ENCODE assay signal across 16 cellular contexts in the genomic region with DNA sequence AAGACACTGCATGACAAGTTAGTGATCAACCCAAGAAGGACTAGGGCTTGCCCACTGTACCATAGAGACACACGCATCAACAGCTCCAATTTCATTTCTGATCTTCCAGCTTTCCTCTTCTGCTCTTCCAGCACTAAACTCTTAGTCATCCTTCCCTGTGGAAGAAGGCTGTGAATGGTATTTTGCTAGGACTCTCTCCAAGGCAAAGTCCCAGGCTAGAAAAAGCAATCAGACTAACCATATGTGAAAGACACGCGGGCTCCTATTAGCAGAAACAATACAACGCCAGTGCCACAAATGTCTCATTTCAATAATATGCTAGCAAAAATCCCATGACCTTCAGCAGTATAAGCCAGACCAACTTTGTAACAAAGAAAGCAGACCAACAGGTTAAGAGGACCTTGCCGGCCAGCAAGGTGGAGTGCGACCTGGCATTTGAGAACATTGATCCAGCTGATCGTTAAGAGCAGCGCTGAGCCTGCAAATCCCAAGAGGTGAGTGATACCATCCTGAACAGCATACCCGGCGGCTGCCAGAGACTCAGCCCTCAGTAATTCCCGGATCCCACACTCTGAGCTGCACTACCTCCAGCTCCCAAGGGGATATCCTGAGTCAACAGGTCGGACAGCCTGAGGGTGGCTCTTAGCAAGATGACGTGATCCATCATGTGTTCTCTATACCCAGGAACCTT.
DNase-seq lines count a peak whose midpoint lies in the region; ATAC-seq and TF ChIP-seq lines count a peak whose summit lies in the region.
"Had no signal": no experiment of that assay in that cellular context is flagged by ENCODE, and none has a peak within 500 bp of the region (broad histone marks: within the 10 kb centered on the region; RNA-seq: fewer than 3 reads in every experiment).

No MANE protein-coding gene starts in this region.

- peak; percentile 34 for ATAC-seq in foreskin keratinocyte

- H3K27me3 Mint-ChIP-seq in activated CD4-positive, alpha-beta memory T cell treated with anti-CD3 and anti-CD28 coated beads for 36 hours: no peaks in the 10 kb centered on the region
- H3K27me3 Mint-ChIP-seq: memory B cell had no signal

- H3K4me1 Mint-ChIP-seq in activated CD4-positive, alpha-beta memory T cell treated with anti-CD3 and anti-CD28 coated beads for 36 hours (ENCODE audit: low read depth): peaks cover 52% of the 10 kb centered on the region
- H3K4me1 Mint-ChIP-seq: CD14-positive monocyte had no signal

- CTCF ChIA-PET in activated CD4-positive, alpha-beta memory T cell treated with anti-CD3 and anti-CD28 coated beads for 36 hours (lab: Charles Lee): no interaction called here

- H3K36me3 Mint-ChIP-seq in activated CD4-positive, alpha-beta memory T cell treated with anti-CD3 and anti-CD28 coated beads for 36 hours: peaks cover 20% of the 10 kb centered on the region

- no peaks in the 10 kb centered on the region for H3K9me3 Mint-ChIP-seq in activated CD4-positive, alpha-beta memory T cell treated with anti-CD3 and anti-CD28 coated beads for 36 hours
- H3K9me3 Mint-ChIP-seq: CD14-positive monocyte, memory B cell had no signal

- peak; percentile 57 for DNase-seq in AG09319 (ENCODE audit: extremely low read depth, low read depth)
- DNase-seq in G401 (ENCODE audit: low spot score): peak; percentile 61
- peak; percentile 38 to 79 for DNase-seq in ascending aorta (ENCODE audit: low spot score in 2 of 2)
- no peak for DNase-seq in foreskin keratinocyte
- DNase-seq in activated CD4-positive, alpha-beta memory T cell treated with anti-CD3 and anti-CD28 coated beads for 36 hours: no peak
- DNase-seq in CD1c-positive myeloid dendritic cell (ENCODE audit: extremely low spot score): no peak
- DNase-seq in stimulated activated naive CD4-positive, alpha-beta T cell treated with Interleukin-2 at 50 U/mL for 16 hours (lab: John Stamatoyannopoulos, UW): no peak
- DNase-seq in mesenteric fat pad (ENCODE audit: low spot score): no peak
- DNase-seq: anterior cingulate cortex, NCI-H226, T-helper 9 cell had no signal

- H3K4me1 ChIP-seq in ascending aorta (peaks cover 5 to 20% of the 10 kb centered on the region in 2 donors), foreskin keratinocyte (no peaks in the 10 kb centered on the region)

- no peak overlapping the region for H3K4me3 Mint-ChIP-seq in activated CD4-positive, alpha-beta memory T cell treated with anti-CD3 and anti-CD28 coated beads for 36 hours
- H3K4me3 Mint-ChIP-seq: CD14-positive monocyte, memory B cell had no signal

- intact Hi-C loops in ascending aorta (cut with DNase I): loop anchor here (2.0 kb wide), 1 partner anchor 18 kb away; no protein-coding TSS in a partner anchor
- intact Hi-C loops in activated CD4-positive, alpha-beta memory T cell treated with anti-CD3 and anti-CD28 coated beads for 36 hours (cut with micrococcal nuclease): no loop called here

- TF ChIP-seq CTCF in AG09319 (IDR thresholded peaks at IDR 0.05; ENCODE audit: low read depth, low read length) (no peak), ascending aorta (IDR thresholded peaks at IDR 0.05) (no peak), foreskin keratinocyte (conservative IDR thresholded peaks at IDR 0.05) (no peak)

- in situ Hi-C loops in G401 (cut with HindIII; ENCODE audit: low sequenced_read_pairs): no loop called here

- peaks cover 0 to 7% of the 10 kb centered on the region in 2 donors for H3K36me3 ChIP-seq in ascending aorta

- peak overlapping the region in 1 of 2 donors; percentile 43 for H3K4me3 ChIP-seq in ascending aorta

- H3K27ac Mint-ChIP-seq in activated CD4-positive, alpha-beta memory T cell treated with anti-CD3 and anti-CD28 coated beads for 36 hours: no peak overlapping the region
- H3K27ac Mint-ChIP-seq: memory B cell had no signal

- H3K27me3 ChIP-seq in ascending aorta: no peaks in the 10 kb centered on the region
- no peaks in the 10 kb centered on the region for H3K27me3 ChIP-seq in foreskin keratinocyte

- H3K27ac ChIP-seq in ascending aorta (peak overlapping the region; percentile 74 to 87), foreskin keratinocyte (no peak overlapping the region)
- H3K27ac ChIP-seq: epithelial cell of prostate, HL-60, parathyroid adenoma had no signal

- H3K9me3 ChIP-seq in ascending aorta: no peaks in the 10 kb centered on the region

- POLR2A ChIA-PET in activated CD4-positive, alpha-beta memory T cell treated with anti-CD3 and anti-CD28 coated beads for 36 hours (lab: Charles Lee): interaction anchor here (1.0 kb wide), 1 partner anchor 90 kb away, joined by 3 read pairs; no protein-coding TSS in a partner anchor

Comparison
In these comparisons a context has a peak if more than half of its experiments do, and no peak if none do; other contexts are left out.
1. DNase-seq: peak in AG09319 (single experiment), G401 (single experiment) and ascending aorta (2 of 2); none in foreskin keratinocyte (0 of 2), activated CD4-positive, alpha-beta memory T cell treated with anti-CD3 and anti-CD28 coated beads for 36 hours (single experiment), CD1c-positive myeloid dendritic cell (single experiment), stimulated activated naive CD4-positive, alpha-beta T cell treated with Interleukin-2 at 50 U/mL for 16 hours (single experiment) and mesenteric fat pad (single experiment).